In genomic region chr7:129295015-129295423, GRCh38 we compare ENCODE assay signal across 14 cellular contexts.
DNase-seq lines count a peak whose midpoint lies in the region; ATAC-seq and TF ChIP-seq lines count a peak whose summit lies in the region.
"Had no signal": no experiment of that assay in that cellular context is flagged by ENCODE, and none has a peak within 500 bp of the region (broad histone marks: within the 10 kb centered on the region; RNA-seq: fewer than 3 reads in every experiment).

No MANE protein-coding gene starts in this region.

- H3K36me3 Mint-ChIP-seq in HFFc6 (ENCODE audit: low read depth) (no peaks in the 10 kb centered on the region), endodermal cell (ENCODE audit: low read depth) (peaks cover 13% of the 10 kb centered on the region)
- H3K36me3 Mint-ChIP-seq: activated naive CD8-positive, alpha-beta T cell treated with anti-CD3 and anti-CD28 coated beads, Interleukin-2, amount 10 ng/mL, durations not matched to agents 7 days and 5 days; stimulated activated memory B cell treated with anti-CD40 and anti-IgM and Interleukin-4, amounts not matched to agents 10 μg/mL and 1 μg/mL and 100 μg/mL, for 72 hours had no signal

- peak; percentile 53 for ATAC-seq in body of pancreas
- ATAC-seq: GM23338; stimulated activated memory B cell treated with anti-CD40 and anti-IgM and Interleukin-4, amounts not matched to agents 10 μg/mL and 1 μg/mL and 100 μg/mL, for 72 hours had no signal

- TF ChIP-seq POLR2A in body of pancreas (IDR thresholded peaks at IDR 0.05) = no peak
- no peak for TF ChIP-seq POLR2A in stomach (IDR thresholded peaks at IDR 0.05)

- TF ChIP-seq EP300 in stomach (IDR thresholded peaks at IDR 0.05) = no peak

- H3K4me3 Mint-ChIP-seq in HFFc6 = no peak overlapping the region
- no peak overlapping the region for H3K4me3 Mint-ChIP-seq in endodermal cell
- H3K4me3 Mint-ChIP-seq: activated naive CD8-positive, alpha-beta T cell treated with anti-CD3 and anti-CD28 coated beads, Interleukin-2, amount 10 ng/mL, durations not matched to agents 7 days and 5 days; GM23338; stimulated activated memory B cell treated with anti-CD40 and anti-IgM and Interleukin-4, amounts not matched to agents 10 μg/mL and 1 μg/mL and 100 μg/mL, for 72 hours had no signal

- DNase-seq in A673 (ENCODE audit: low spot score) (peak; percentile 94), HFFc6 (peak; percentile 32), body of pancreas (peak in 1 of 4 donors; percentile 11), kidney glomerular epithelial cell (lab: John Stamatoyannopoulos, UW) (peak; percentile 36), HuH-7 (ENCODE audit: low spot score) (no peak), endodermal cell (no peak), stomach (no peak)
- no peak for DNase-seq in stimulated activated naive CD4-positive, alpha-beta T cell (lab: John Stamatoyannopoulos, UW)
- DNase-seq: activated naive CD8-positive, alpha-beta T cell treated with anti-CD3 and anti-CD28 coated beads, Interleukin-2, amount 10 ng/mL, durations not matched to agents 7 days and 5 days; NCI-H524 treated with DMSO at 0.1 percent for 48 hours had no signal

- H3K4me1 ChIP-seq in A673 (ENCODE audit: insufficient read depth, low read length, poor library complexity, severe bottlenecking) = peaks cover 23% of the 10 kb centered on the region
- H3K4me1 ChIP-seq in body of pancreas = peaks cover 18% of the 10 kb centered on the region
- no peaks in the 10 kb centered on the region for H3K4me1 ChIP-seq in endodermal cell (ENCODE audit: control insufficient read depth, insufficient read depth, low read length)
- peaks cover 0 to 20% (median 6%) of the 10 kb centered on the region in 4 donors for H3K4me1 ChIP-seq in stomach
- H3K4me1 ChIP-seq: prostate gland had no signal

- TF ChIP-seq CTCF in A673 (conservative IDR thresholded peaks at IDR 0.05; ENCODE audit: low read depth, low read length) (no peak), HFFc6 (IDR thresholded peaks at IDR 0.05) (no peak), body of pancreas (IDR thresholded peaks at IDR 0.05) (no peak), endodermal cell (conservative IDR thresholded peaks at IDR 0.05) (no peak), stomach (IDR thresholded peaks at IDR 0.05) (no peak)

- no peaks in the 10 kb centered on the region for H3K36me3 ChIP-seq in A673 (ENCODE audit: insufficient read depth, low read length, poor library complexity, severe bottlenecking)
- H3K36me3 ChIP-seq in body of pancreas (replicated peaks in 1 of 2; ENCODE audit: insufficient read depth in 1 of 2, low read depth in 2 of 2) = no peaks in the 10 kb centered on the region
- no peaks in the 10 kb centered on the region for H3K36me3 ChIP-seq in endodermal cell (ENCODE audit: control insufficient read depth, insufficient read depth, low read length)
- no peaks in the 10 kb centered on the region for H3K36me3 ChIP-seq in stomach
- H3K36me3 ChIP-seq: prostate gland had no signal

- H3K27me3 ChIP-seq in A673 (replicated peaks; ENCODE audit: insufficient read depth, low read depth, low read length, poor library complexity) (no peaks in the 10 kb centered on the region), body of pancreas (no peaks in the 10 kb centered on the region), endodermal cell (ENCODE audit: control insufficient read depth, insufficient read depth, low read length, poor library complexity, severe bottlenecking) (no peaks in the 10 kb centered on the region), stomach (no peaks in the 10 kb centered on the region)

- H3K9me3 Mint-ChIP-seq in HFFc6 = no peaks in the 10 kb centered on the region
- peaks cover 5% of the 10 kb centered on the region for H3K9me3 Mint-ChIP-seq in endodermal cell
- H3K9me3 Mint-ChIP-seq: activated naive CD8-positive, alpha-beta T cell treated with anti-CD3 and anti-CD28 coated beads, Interleukin-2, amount 10 ng/mL, durations not matched to agents 7 days and 5 days; GM23338; stimulated activated memory B cell treated with anti-CD40 and anti-IgM and Interleukin-4, amounts not matched to agents 10 μg/mL and 1 μg/mL and 100 μg/mL, for 72 hours had no signal

- CTCF ChIA-PET in A673 (lab: Charles Lee) = interaction anchor here (0.9 to 1.3 kb wide), 2 partner anchors 23 to 77 kb away, joined by 3 read pairs; no protein-coding TSS in a partner anchor

- intact Hi-C loops in A673 (cut with micrococcal nuclease; ENCODE audit: unreplicated experiment) = no loop called here
- intact Hi-C loops in body of pancreas (cut with DNase I) = loop anchor here (5.0 kb wide), 1 partner anchor 78 kb away; no protein-coding TSS in a partner anchor
- intact Hi-C loops in stomach (cut with DNase I; ENCODE audit: low total_unique reads) = loop anchor here (10.0 kb wide), 1 partner anchor 80 kb away; no protein-coding TSS in a partner anchor

- H3K27ac ChIP-seq in A673 (ENCODE audit: low read depth, low read length, poor library complexity, severe bottlenecking) (no peak overlapping the region), body of pancreas (peak overlapping the region in 2 of 4 donors; percentile 2 to 3), endodermal cell (ENCODE audit: low read depth, low read length) (no peak overlapping the region), stomach (no peak overlapping the region)
- H3K27ac ChIP-seq: C4-2B, prostate gland had no signal

- H3K27me3 Mint-ChIP-seq in HFFc6 (ENCODE audit: insufficient read depth) (no peaks in the 10 kb centered on the region; the same call in 1 of the 2 replicates), endodermal cell (ENCODE audit: insufficient read depth) (no peaks in the 10 kb centered on the region)
- H3K27me3 Mint-ChIP-seq: activated naive CD8-positive, alpha-beta T cell treated with anti-CD3 and anti-CD28 coated beads, Interleukin-2, amount 10 ng/mL, durations not matched to agents 7 days and 5 days; stimulated activated memory B cell treated with anti-CD40 and anti-IgM and Interleukin-4, amounts not matched to agents 10 μg/mL and 1 μg/mL and 100 μg/mL, for 72 hours had no signal

- H3K27ac Mint-ChIP-seq in HFFc6 (no peak overlapping the region), endodermal cell (no peak overlapping the region)
- H3K27ac Mint-ChIP-seq: activated naive CD8-positive, alpha-beta T cell treated with anti-CD3 and anti-CD28 coated beads, Interleukin-2, amount 10 ng/mL, durations not matched to agents 7 days and 5 days; GM23338; stimulated activated memory B cell treated with anti-CD40 and anti-IgM and Interleukin-4, amounts not matched to agents 10 μg/mL and 1 μg/mL and 100 μg/mL, for 72 hours had no signal

- H3K4me1 Mint-ChIP-seq in HFFc6 (ENCODE audit: low read depth) (peaks cover 6% of the 10 kb centered on the region; the same call in 1 of the 2 replicates), endodermal cell (no peaks in the 10 kb centered on the region)
- H3K4me1 Mint-ChIP-seq: activated naive CD8-positive, alpha-beta T cell treated with anti-CD3 and anti-CD28 coated beads, Interleukin-2, amount 10 ng/mL, durations not matched to agents 7 days and 5 days; GM23338; stimulated activated memory B cell treated with anti-CD40 and anti-IgM and Interleukin-4, amounts not matched to agents 10 μg/mL and 1 μg/mL and 100 μg/mL, for 72 hours had no signal

- H3K4me3 ChIP-seq in A673 (ENCODE audit: low read depth, low read length, poor library complexity, severe bottlenecking) (no peak overlapping the region), body of pancreas (no peak overlapping the region), endodermal cell (ENCODE audit: low read length) (no peak overlapping the region), stomach (no peak overlapping the region)
- H3K4me3 ChIP-seq: GM23338, prostate gland had no signal

- H3K9me3 ChIP-seq in A673 (ENCODE audit: low read depth, low read length, poor library complexity, severe bottlenecking) = no peaks in the 10 kb centered on the region
- no peaks in the 10 kb centered on the region for H3K9me3 ChIP-seq in body of pancreas
- no peaks in the 10 kb centered on the region for H3K9me3 ChIP-seq in endodermal cell (ENCODE audit: control insufficient read depth, low read length)
- H3K9me3 ChIP-seq in stomach = no peaks in the 10 kb centered on the region
- H3K9me3 ChIP-seq: prostate gland had no signal

- H3K9ac ChIP-seq in endodermal cell (ENCODE audit: extremely low read depth, low read length, poor library complexity, severe bottlenecking) = no peak overlapping the region

- WGBS in body of pancreas, 2 donors = 37% methylated on average over 2 of the region's 2 CpGs
- WGBS in endodermal cell (ENCODE audit: insufficient coverage in 1 of 2, insufficient read length in 1 of 2), 2 experiments = 88 to 92% methylated on average over 1 to 2 of the region's 2 CpGs
- 33 to 48% (median 42%) methylated on average over 2 of the region's 2 CpGs for WGBS in stomach, 5 donors

- POLR2A ChIA-PET in A673 (lab: Charles Lee; ENCODE audit: low non-redundant PET) = interaction anchor here (0.8 kb wide), 1 partner anchor 37 kb away, joined by 6 read pairs; no protein-coding TSS in a partner anchor

- BruUV-seq in A673 (replicated peaks; lab: Mats Ljungman, UMichigan) = no TSS peak

Comparison
In these comparisons a context has a peak if more than half of its experiments do, and no peak if none do; other contexts are left out.
1. DNase-seq: peak in A673 (single experiment), HFFc6 (single experiment) and kidney glomerular epithelial cell (single experiment); none in HuH-7 (single experiment), endodermal cell (single experiment), stimulated activated naive CD4-positive, alpha-beta T cell (0 of 6) and stomach (single experiment).